ENCODE assay signal across 27 cellular contexts in genomic region chr11:125468025-125468424, GRCh38. TPM values are rescaled to one million over a fixed set of nuclear protein-coding genes. Genes with fewer than 3 reads are reported as not detected.
"Had no signal": no experiment of that assay in that cellular context is flagged by ENCODE, and none has a peak within 500 bp of the region (broad histone marks: within the 10 kb centered on the region; RNA-seq: fewer than 3 reads in every experiment).

No MANE protein-coding gene starts in this region.

- H3K4me3 ChIP-seq: gastroesophageal sphincter, heart left ventricle, hepatocyte, left lung, lower lobe of right lung, neural progenitor cell, prostate gland, right atrium auricular region, sigmoid colon, spleen, suprapubic skin, thyroid gland, vagina had no signal

- H3K9ac ChIP-seq: neural progenitor cell had no signal

- DNase-seq: cerebellar nuclear complex; cortex of kidney; effector CD4-positive, alpha-beta T cell; foreskin keratinocyte; heart left ventricle; kidney; left cardiac atrium; left lung; lower lobe of right lung; midbrain; naive thymus-derived CD4-positive, alpha-beta T cell; sigmoid colon; spleen; stimulated activated CD4-positive, alpha-beta T cell treated with anti-CD3 and anti-CD28 coated beads, Interleukin-15, amount 100 ng/mL, for 24 hours; stimulated activated CD4-positive, alpha-beta T cell treated with anti-CD3 and anti-CD28 coated beads, Interleukin-4, amount 100 ng/mL, for 1 hour; stimulated activated CD8-positive, alpha-beta memory T cell treated with anti-CD3 and anti-CD28 coated beads, Interleukin-4, amount 100 ng/mL, for 48 hours; stimulated activated naive CD4-positive, alpha-beta T cell; stimulated activated naive CD8-positive, alpha-beta T cell treated with anti-CD3 and anti-CD28 coated beads, Interleukin-15, amount 100 ng/mL, for 72 hours; thyroid gland; trophoblast cell had no signal

- H3K4me1 ChIP-seq: foreskin keratinocyte, gastroesophageal sphincter, heart left ventricle, left lung, lower lobe of right lung, prostate gland, right atrium auricular region, sigmoid colon, spleen, suprapubic skin, thyroid gland, vagina had no signal

- ATAC-seq: foreskin keratinocyte; gastroesophageal sphincter; heart left ventricle; left cardiac atrium; left lung; lower lobe of right lung; naive thymus-derived CD4-positive, alpha-beta T cell; stimulated activated naive CD8-positive, alpha-beta T cell treated with anti-CD3 and anti-CD28 coated beads, Interleukin-15, amount 100 ng/mL, for 72 hours had no signal

- H3K27ac ChIP-seq: foreskin keratinocyte, gastroesophageal sphincter, heart left ventricle, hepatocyte, left lung, lower lobe of right lung, neural progenitor cell, prostate gland, right atrium auricular region, sigmoid colon, spleen, suprapubic skin, thyroid gland, vagina had no signal

- H3K79me2 ChIP-seq: hepatocyte had no signal

- H3K36me3 ChIP-seq: heart left ventricle, left lung, lower lobe of right lung, neural progenitor cell, prostate gland, right atrium auricular region, sigmoid colon, spleen, suprapubic skin, thyroid gland, vagina had no signal

- H3K4me2 ChIP-seq: hepatocyte, neural progenitor cell had no signal

- H3K9me3 ChIP-seq: gastroesophageal sphincter, heart left ventricle, left lung, lower lobe of right lung, prostate gland, right atrium auricular region, sigmoid colon, spleen, suprapubic skin, thyroid gland, vagina had no signal

- H2AFZ ChIP-seq: hepatocyte, neural progenitor cell had no signal

- H3K27me3 ChIP-seq: foreskin keratinocyte, gastroesophageal sphincter, heart left ventricle, hepatocyte, neural progenitor cell, right atrium auricular region, sigmoid colon, spleen, suprapubic skin, thyroid gland, vagina had no signal

RNA-seq across cellular contexts. Expression of gene FEZ1, which starts 28.0 kb away (rescaled TPM):
- polyA plus RNA-seq: naive thymus-derived CD4-positive, alpha-beta T cell had no signal
